In genomic region chr10:87505366-87506113, GRCh38 we compare ENCODE assay signal across 1 cellular context.
TF ChIP-seq lines count a peak whose summit lies in the region.

No MANE protein-coding gene starts in this region.

TF ChIP-seq in GM23338, 12 proteins besides CTCF, POLR2A, EP300 and RAD21 (continued from another document):
- TF ChIP-seq ZNF462 (CRISPR knock-in tag; IDR thresholded peaks at IDR 0.05) (no peak), ZNF114 (CRISPR knock-in tag; IDR thresholded peaks at IDR 0.05) (no peak), STAT1 (IDR thresholded peaks at IDR 0.05; ENCODE audit: unreplicated experiment) (no peak), NANOG (IDR thresholded peaks at IDR 0.05; ENCODE audit: borderline replicate concordance) (no peak), EZH2phosphoT487 (IDR thresholded peaks at IDR 0.05; ENCODE audit: unreplicated experiment) (no peak), ETS1 (IDR thresholded peaks at IDR 0.05) (no peak)
